7 cellular contexts compared by ENCODE assay signal in genomic region chr7:135168489-135169140, GRCh38. TPM values are rescaled to one million over a fixed set of nuclear protein-coding genes. Genes with fewer than 3 reads are reported as not detected.
DNase-seq lines count a peak whose midpoint lies in the region; ATAC-seq and TF ChIP-seq lines count a peak whose summit lies in the region.

No MANE protein-coding gene starts in this region.

- peak overlapping the region; percentile 85 to 89 (median 85) for H3K4me3 Mint-ChIP-seq in T-cell
- H3K4me3 Mint-ChIP-seq in stimulated activated naive B cell treated with anti-CD40 and anti-IgM and Interleukin-4, amounts not matched to agents 10 μg/mL and 1 μg/mL and 100 μg/mL, for 72 hours, result peak overlapping the region; percentile 88 to 96

- DNase-seq in T-cell (no peak), fibroblast of pulmonary artery (ENCODE audit: low read depth) (no peak), 8988T (no peak)
- no peak for DNase-seq in stimulated activated naive B cell treated with anti-CD40 and anti-IgM and Interleukin-4, amounts not matched to agents 10 μg/mL and 1 μg/mL and 100 μg/mL, for 72 hours

- POLR2A ChIA-PET in T-cell (lab: Charles Lee), result interaction anchor here in 1 of 2 donors (0.8 to 3.0 kb wide), 2 partner anchors 21 to 523 kb away, joined by 3 to 26 read pairs; partner anchors contain the start of gene TMEM140

- CTCF ChIA-PET in T-cell (lab: Charles Lee), result interaction anchor here (0.7 to 4.3 kb wide), 7 partner anchors 12 to 183 kb away, joined by 3 to 21 read pairs (median 5); partner anchors contain the start of genes AGBL3 (in 2 of the 2) and TMEM140 (in 1 of the 2)

- TF ChIP-seq CTCF in fibroblast of pulmonary artery (IDR thresholded peaks at IDR 0.05; ENCODE audit: low read length, missing control alignments), result no peak

- peak overlapping the region; percentile 68 for H3K4me3 ChIP-seq in fibroblast of pulmonary artery (replicated peaks; ENCODE audit: low read depth, low read length)

- H3K27ac Mint-ChIP-seq in T-cell, result peak overlapping the region; percentile 96 to 97
- H3K27ac Mint-ChIP-seq in stimulated activated naive B cell treated with anti-CD40 and anti-IgM and Interleukin-4, amounts not matched to agents 10 μg/mL and 1 μg/mL and 100 μg/mL, for 72 hours, result peak overlapping the region; percentile 98

- TF ChIP-seq POLR2A in GM18526 (IDR thresholded peaks at IDR 0.05; ENCODE audit: extremely low read depth, insufficient read length), result peak; percentile 31

- H3K9me3 Mint-ChIP-seq in T-cell, result no peaks in the 10 kb centered on the region
- peaks cover 5% of the 10 kb centered on the region in 2 donors for H3K9me3 Mint-ChIP-seq in stimulated activated naive B cell treated with anti-CD40 and anti-IgM and Interleukin-4, amounts not matched to agents 10 μg/mL and 1 μg/mL and 100 μg/mL, for 72 hours

- H3K4me1 Mint-ChIP-seq in T-cell, result peaks cover 65 to 69% (median 65%) of the 10 kb centered on the region in 3 donors
- H3K4me1 Mint-ChIP-seq in stimulated activated naive B cell treated with anti-CD40 and anti-IgM and Interleukin-4, amounts not matched to agents 10 μg/mL and 1 μg/mL and 100 μg/mL, for 72 hours, result peaks cover 48 to 85% of the 10 kb centered on the region in 2 donors

- ATAC-seq in T-cell (replicated peaks in 1 of 4) (no peak), GM19463 (IDR thresholded peaks at IDR 0.05; ENCODE audit: unreplicated experiment) (no peak), GM18909 (IDR thresholded peaks at IDR 0.05; ENCODE audit: poor library complexity, unreplicated experiment) (no peak)
- no peak for ATAC-seq in stimulated activated naive B cell treated with anti-CD40 and anti-IgM and Interleukin-4, amounts not matched to agents 10 μg/mL and 1 μg/mL and 100 μg/mL, for 72 hours (replicated peaks)

- no peaks in the 10 kb centered on the region for H3K27me3 Mint-ChIP-seq in T-cell
- no peaks in the 10 kb centered on the region for H3K27me3 Mint-ChIP-seq in stimulated activated naive B cell treated with anti-CD40 and anti-IgM and Interleukin-4, amounts not matched to agents 10 μg/mL and 1 μg/mL and 100 μg/mL, for 72 hours

- peaks cover 40% of the 10 kb centered on the region for H3K36me3 Mint-ChIP-seq in T-cell
- H3K36me3 Mint-ChIP-seq in stimulated activated naive B cell treated with anti-CD40 and anti-IgM and Interleukin-4, amounts not matched to agents 10 μg/mL and 1 μg/mL and 100 μg/mL, for 72 hours, result peaks cover 59 to 81% of the 10 kb centered on the region in 2 donors

RNA-seq across cellular contexts. Expression of gene CYREN, which starts 1.9 kb away (rescaled TPM):
- 10 to 100 TPM; 24.3 to 46.4 (median 44.6) TPM for total RNA-seq in T-cell

RNA-seq across cellular contexts. Expression of gene TMEM140, which starts 20.7 kb away (rescaled TPM):
- 10 to 100 TPM; 20.7 to 32.7 (median 25.8) TPM for total RNA-seq in T-cell

RNA-seq across cellular contexts. Expression of gene WDR91, which starts 42.7 kb away (rescaled TPM):
- 10 to 100 TPM; 28.1 to 41.2 (median 37.6) TPM for total RNA-seq in T-cell
